ENCODE assay signal across 8 cellular contexts in genomic region chr11:82733444-82734119, GRCh38. TPM values are rescaled to one million over a fixed set of nuclear protein-coding genes. Genes with fewer than 3 reads are reported as not detected.
A peak's percentile ranks its signal among the peaks of the same experiment; 100 is the strongest.
DNase-seq lines count a peak whose midpoint lies in the region; ATAC-seq lines count a peak whose summit lies in the region.

A gene with protein sequence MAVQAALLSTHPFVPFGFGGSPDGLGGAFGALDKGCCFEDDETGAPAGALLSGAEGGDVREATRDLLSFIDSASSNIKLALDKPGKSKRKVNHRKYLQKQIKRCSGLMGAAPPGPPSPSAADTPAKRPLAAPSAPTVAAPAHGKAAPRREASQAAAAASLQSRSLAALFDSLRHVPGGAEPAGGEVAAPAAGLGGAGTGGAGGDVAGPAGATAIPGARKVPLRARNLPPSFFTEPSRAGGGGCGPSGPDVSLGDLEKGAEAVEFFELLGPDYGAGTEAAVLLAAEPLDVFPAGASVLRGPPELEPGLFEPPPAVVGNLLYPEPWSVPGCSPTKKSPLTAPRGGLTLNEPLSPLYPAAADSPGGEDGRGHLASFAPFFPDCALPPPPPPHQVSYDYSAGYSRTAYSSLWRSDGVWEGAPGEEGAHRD (minus strand): TSS chr11:82733864. CDS start chr11:82733729, 135 bp downstream.

- intact Hi-C loops in Right ventricle myocardium superior (cut with DNase I): no loop called here

- ATAC-seq in Right ventricle myocardium superior (ENCODE audit: poor library complexity): peak; percentile 92
- no peak for ATAC-seq in HG03045 (IDR thresholded peaks at IDR 0.05; ENCODE audit: unreplicated experiment)

- peak; percentile 19 for DNase-seq in NCI-H2171 treated with DMSO at 0.1 percent for 48 hours (lab: John Stamatoyannopoulos, UW)
- no peak for DNase-seq in NCI-H2171 (lab: John Stamatoyannopoulos, UW)
- DNase-seq in NCI-H2227 treated with DMSO at 0.1 percent for 48 hours (lab: John Stamatoyannopoulos, UW): peak; percentile 9
- peak; percentile 51 for DNase-seq in activated naive CD4-positive, alpha-beta T cell treated with anti-CD3 and anti-CD28 coated beads, Interleukin-2, amount 50 U/mL, for 16 hours
- DNase-seq in Right ventricle myocardium superior: peak; percentile 71
- DNase-seq in nucleus accumbens (lab: John Stamatoyannopoulos, UW): peak in 52 of 56 donors; percentile 30 to 94 (median 75)
- no peak for DNase-seq in LoVo (ENCODE audit: low spot score)

RNA-seq across cellular contexts. Expression of the gene that starts here (rescaled TPM):
- total RNA-seq in Right ventricle myocardium superior: 0.13 TPM

Comparison
In these comparisons a context has a peak if more than half of its experiments do, and no peak if none do; other contexts are left out.
1. DNase-seq: peak in NCI-H2171 treated with DMSO at 0.1 percent for 48 hours (single experiment), NCI-H2227 treated with DMSO at 0.1 percent for 48 hours (single experiment), activated naive CD4-positive, alpha-beta T cell treated with anti-CD3 and anti-CD28 coated beads, Interleukin-2, amount 50 U/mL, for 16 hours (single experiment) and nucleus accumbens (52 of 56); none in NCI-H2171 (single experiment) and LoVo (single experiment).
2. Peak in DNase-seq and ATAC-seq in Right ventricle myocardium superior; RNA of the gene not detected or under 1 TPM.